11 cellular contexts compared by ENCODE assay signal in genomic region chr5:59800375-59800893, GRCh38.
DNase-seq lines count a peak whose midpoint lies in the region; ATAC-seq and TF ChIP-seq lines count a peak whose summit lies in the region.
"Had no signal": no experiment of that assay in that cellular context is flagged by ENCODE, and none has a peak within 500 bp of the region (broad histone marks: within the 10 kb centered on the region; RNA-seq: fewer than 3 reads in every experiment).

No MANE protein-coding gene starts in this region.

- CTCF ChIA-PET in CD8-positive, alpha-beta T cell (lab: Charles Lee): interaction anchor here (0.7 to 2.9 kb wide), 10 partner anchors 9 to 613 kb away, joined by 3 to 13 read pairs (median 3); no protein-coding TSS in a partner anchor
- CTCF ChIA-PET in activated CD4-positive, alpha-beta T cell treated with anti-CD3 and anti-CD28 coated beads for 36 hours (lab: Charles Lee): interaction anchor here (0.5 to 4.0 kb wide), 25 partner anchors 10 to 612 kb away, joined by 3 to 27 read pairs (median 4); no protein-coding TSS in a partner anchor

- no peaks in the 10 kb centered on the region for H3K36me3 Mint-ChIP-seq in CD8-positive, alpha-beta T cell
- no peaks in the 10 kb centered on the region for H3K36me3 Mint-ChIP-seq in activated CD4-positive, alpha-beta T cell treated with anti-CD3 and anti-CD28 coated beads for 36 hours (ENCODE audit: low read depth)
- H3K36me3 Mint-ChIP-seq: naive thymus-derived CD4-positive, alpha-beta T cell had no signal

- peaks cover 2% of the 10 kb centered on the region for H3K27me3 Mint-ChIP-seq in CD8-positive, alpha-beta T cell (ENCODE audit: low read depth)
- H3K27me3 Mint-ChIP-seq in activated CD4-positive, alpha-beta T cell treated with anti-CD3 and anti-CD28 coated beads for 36 hours: no peaks in the 10 kb centered on the region
- H3K27me3 Mint-ChIP-seq: activated B cell treated with CpG ODN at 0.5 μM for 24 hours had no signal

- no peak overlapping the region for H3K27ac ChIP-seq in CD8-positive, alpha-beta T cell (ENCODE audit: low read depth, low read length)
- no peak overlapping the region for H3K27ac ChIP-seq in foreskin keratinocyte

- intact Hi-C loops in CD8-positive, alpha-beta T cell (cut with DNase I, micrococcal nuclease): loop anchor here (1.0 to 10.0 kb wide), 5 partner anchors 296 to 928 kb away; no protein-coding TSS in a partner anchor
- intact Hi-C loops in activated CD4-positive, alpha-beta T cell treated with anti-CD3 and anti-CD28 coated beads for 36 hours (cut with DNase I, micrococcal nuclease): loop anchor here (1.0 to 10.0 kb wide), 8 partner anchors 127 to 916 kb away; no protein-coding TSS in a partner anchor

- no peak for DNase-seq in CD8-positive, alpha-beta T cell
- peak; percentile 24 for DNase-seq in HT1080 (ENCODE audit: low read depth)
- DNase-seq in foreskin keratinocyte: no peak
- no peak for DNase-seq in activated effector memory CD4-positive, alpha-beta T cell treated with anti-CD3 and anti-CD28 coated beads, Interleukin-2, amount 50 U/mL, for 16 hours
- no peak for DNase-seq in GDM1 (lab: John Stamatoyannopoulos, UW)
- no peak for DNase-seq in activated CD4-positive, alpha-beta T cell treated with anti-CD3 and anti-CD28 coated beads for 36 hours
- DNase-seq in epidermal melanocyte (ENCODE audit: insufficient read length, low spot score): no peak
- DNase-seq: activated B cell treated with CpG ODN at 0.5 μM for 24 hours, activated T-cell treated with anti-CD3 and anti-CD28 coated beads for 4 hours had no signal

- TF ChIP-seq CTCF in CD8-positive, alpha-beta T cell (IDR thresholded peaks at IDR 0.05): peak; percentile 13
- TF ChIP-seq CTCF in foreskin keratinocyte (conservative IDR thresholded peaks at IDR 0.05): no peak

- H3K36me3 ChIP-seq in CD8-positive, alpha-beta T cell (ENCODE audit: insufficient read depth, low read length): no peaks in the 10 kb centered on the region

- no peaks in the 10 kb centered on the region for H3K9me3 ChIP-seq in CD8-positive, alpha-beta T cell (ENCODE audit: low read length)

- H3K4me3 Mint-ChIP-seq in CD8-positive, alpha-beta T cell: no peak overlapping the region
- no peak overlapping the region for H3K4me3 Mint-ChIP-seq in activated CD4-positive, alpha-beta T cell treated with anti-CD3 and anti-CD28 coated beads for 36 hours
- H3K4me3 Mint-ChIP-seq: activated B cell treated with CpG ODN at 0.5 μM for 24 hours; naive thymus-derived CD4-positive, alpha-beta T cell had no signal

- H3K27me3 ChIP-seq in CD8-positive, alpha-beta T cell (ENCODE audit: insufficient read depth, low read length): no peaks in the 10 kb centered on the region
- no peaks in the 10 kb centered on the region for H3K27me3 ChIP-seq in foreskin keratinocyte

- no peaks in the 10 kb centered on the region for H3K4me1 ChIP-seq in CD8-positive, alpha-beta T cell (ENCODE audit: insufficient read depth, low read length)
- peaks cover 13% of the 10 kb centered on the region for H3K4me1 ChIP-seq in foreskin keratinocyte

- POLR2A ChIA-PET in CD8-positive, alpha-beta T cell (lab: Charles Lee): interaction anchor here (0.7 kb wide), 1 partner anchor 13 kb away, joined by 3 read pairs; no protein-coding TSS in a partner anchor
- POLR2A ChIA-PET in activated CD4-positive, alpha-beta T cell treated with anti-CD3 and anti-CD28 coated beads for 36 hours (lab: Charles Lee): no interaction called here

- no peaks in the 10 kb centered on the region for H3K9me3 Mint-ChIP-seq in CD8-positive, alpha-beta T cell
- H3K9me3 Mint-ChIP-seq in activated CD4-positive, alpha-beta T cell treated with anti-CD3 and anti-CD28 coated beads for 36 hours (ENCODE audit: low read depth): no peaks in the 10 kb centered on the region
- H3K9me3 Mint-ChIP-seq: activated B cell treated with CpG ODN at 0.5 μM for 24 hours; naive thymus-derived CD4-positive, alpha-beta T cell had no signal

- no peak overlapping the region for H3K4me3 ChIP-seq in CD8-positive, alpha-beta T cell (ENCODE audit: low read depth, low read length)

- ATAC-seq in CD8-positive, alpha-beta T cell: no peak
- ATAC-seq in GM21390 (IDR thresholded peaks at IDR 0.05; ENCODE audit: unreplicated experiment) (peak; percentile 2), foreskin keratinocyte (peak; percentile 32)
- no peak for ATAC-seq in activated CD4-positive, alpha-beta T cell treated with anti-CD3 and anti-CD28 coated beads for 36 hours

- no peaks in the 10 kb centered on the region for H3K4me1 Mint-ChIP-seq in CD8-positive, alpha-beta T cell (ENCODE audit: low read depth)
- H3K4me1 Mint-ChIP-seq in activated CD4-positive, alpha-beta T cell treated with anti-CD3 and anti-CD28 coated beads for 36 hours: no peaks in the 10 kb centered on the region
- H3K4me1 Mint-ChIP-seq: naive thymus-derived CD4-positive, alpha-beta T cell had no signal

- no peak overlapping the region for H3K27ac Mint-ChIP-seq in CD8-positive, alpha-beta T cell
- no peak overlapping the region for H3K27ac Mint-ChIP-seq in activated CD4-positive, alpha-beta T cell treated with anti-CD3 and anti-CD28 coated beads for 36 hours
- H3K27ac Mint-ChIP-seq: activated B cell treated with CpG ODN at 0.5 μM for 24 hours; naive thymus-derived CD4-positive, alpha-beta T cell had no signal

Comparison
In these comparisons a context has a peak if more than half of its experiments do, and no peak if none do; other contexts are left out.
1. ATAC-seq: peak in GM21390 (single experiment) and foreskin keratinocyte (single experiment); none in CD8-positive, alpha-beta T cell (single experiment) and activated CD4-positive, alpha-beta T cell treated with anti-CD3 and anti-CD28 coated beads for 36 hours (single experiment).